Comparison of ENCODE assay signal across 13 cellular contexts in the genomic region with DNA sequence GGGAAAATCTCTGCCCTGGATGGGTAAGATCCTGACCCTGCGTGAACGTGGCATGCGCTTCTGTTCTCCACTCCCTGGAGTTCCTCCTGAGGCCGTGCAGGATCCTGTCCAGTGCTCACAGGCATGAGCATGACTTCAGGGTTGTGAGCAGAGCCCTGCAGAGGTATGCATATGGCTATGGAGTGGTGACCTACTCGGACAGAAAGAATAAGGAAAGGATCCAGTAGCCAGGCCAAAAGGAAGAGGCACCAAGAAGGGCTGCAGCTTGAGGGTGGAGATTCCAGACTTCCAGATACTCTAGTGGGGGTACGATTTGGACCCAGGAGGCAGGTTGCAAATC. TPM values are rescaled to one million over a fixed set of nuclear protein-coding genes. Genes with fewer than 3 reads are reported as not detected.
DNase-seq lines count a peak whose midpoint lies in the region; ATAC-seq, FAIRE-seq and TF ChIP-seq lines count a peak whose summit lies in the region.
"Had no signal": no experiment of that assay in that cellular context is flagged by ENCODE, and none has a peak within 500 bp of the region (broad histone marks: within the 10 kb centered on the region; RNA-seq: fewer than 3 reads in every experiment).

No MANE protein-coding gene starts in this region.

- no peak for TF ChIP-seq CTCF in CD4-positive, alpha-beta T cell (IDR thresholded peaks at IDR 0.05)
- TF ChIP-seq CTCF in OCI-LY1 (IDR thresholded peaks at IDR 0.05; ENCODE audit: low read length) (no peak), coronary artery (IDR thresholded peaks at IDR 0.05) (no peak), pancreas (IDR thresholded peaks at IDR 0.05) (no peak), D721Med (IDR thresholded peaks at IDR 0.05; ENCODE audit: insufficient read depth, missing control alignments) (no peak)

- 0 out of 2 replicates have a peak, but pooled peaks cover 8% of the 10 kb centered on the region for H3F3A ChIP-seq in OCI-LY1 (ENCODE audit: insufficient read depth, low read length)

- no peaks in the 10 kb centered on the region for H3K9me2 ChIP-seq in OCI-LY1 (ENCODE audit: low read depth, low read length)

- WGBS in pancreas, 2 donors, result 30 to 33% methylated on average over 6 of the region's 6 CpGs

- H3K4me1 ChIP-seq in OCI-LY1 (ENCODE audit: insufficient read depth, low read length, severe bottlenecking), result peaks cover 57% of the 10 kb centered on the region
- peaks cover 0 to 13% (median 0%) of the 10 kb centered on the region in 3 donors for H3K4me1 ChIP-seq in pancreas
- H3K4me1 ChIP-seq: SJCRH30 had no signal

- POLR2A ChIA-PET in CD4-positive, alpha-beta T cell (lab: Charles Lee), result interaction anchor here (0.9 to 5.4 kb wide), 12 partner anchors 10 to 116 kb away, joined by 3 to 99 read pairs (median 6); a partner anchor contains a TSS

- ATAC-seq in CD4-positive, alpha-beta T cell (ENCODE audit: poor library complexity), result no peak
- ATAC-seq in pancreas, result peak; percentile 41 to 50 (median 46)

- CTCF ChIA-PET in CD4-positive, alpha-beta T cell (lab: Charles Lee), result interaction anchor here (0.7 to 5.4 kb wide), 19 partner anchors 20 to 129 kb away, joined by 3 to 61 read pairs (median 4); a partner anchor contains a TSS

- DNase-seq in CD4-positive, alpha-beta T cell, result no peak
- DNase-seq in coronary artery (ENCODE audit: low spot score) (no peak), pancreas (peak in 1 of 6 donors; percentile 53), D721Med (ENCODE audit: insufficient read length, low spot score) (no peak), NCI-H748 (lab: John Stamatoyannopoulos, UW; ENCODE audit: unreplicated experiment) (no peak), OCI-M1 (lab: John Stamatoyannopoulos, UW) (no peak), mesenteric fat pad (ENCODE audit: low spot score) (no peak)

- H3K9me3 Mint-ChIP-seq in CD4-positive, alpha-beta T cell, result no peaks in the 10 kb centered on the region

- H3K4me3 ChIP-seq in OCI-LY1 (ENCODE audit: low read depth, low read length, poor library complexity, severe bottlenecking) (peak overlapping the region; percentile 16), coronary artery (peak overlapping the region; percentile 13), pancreas (no peak overlapping the region)
- H3K4me3 ChIP-seq: SJCRH30, tibial artery had no signal

- H3K4me1 Mint-ChIP-seq in CD4-positive, alpha-beta T cell (ENCODE audit: low read depth), result peaks cover 32% of the 10 kb centered on the region

- peak overlapping the region; percentile 29 for H3K27ac ChIP-seq in CD4-positive, alpha-beta T cell (ENCODE audit: low read depth, low read length)
- peak overlapping the region; percentile 100 for H3K27ac ChIP-seq in OCI-LY1 (ENCODE audit: low read depth, low read length, poor library complexity, severe bottlenecking)
- peak overlapping the region in 1 of 2 donors; percentile 38 for H3K27ac ChIP-seq in coronary artery
- H3K27ac ChIP-seq in pancreas, result no peak overlapping the region
- H3K27ac ChIP-seq: epithelial cell of prostate, SJCRH30, tibial artery had no signal

- H3K9ac ChIP-seq in OCI-LY1 (ENCODE audit: low read length), result peak overlapping the region; percentile 44; the same call in 1 of the 2 replicates

- no peak for FAIRE-seq in pancreas (lab: Jason Lieb, UNC)
- no peak for FAIRE-seq in D721Med (lab: Jason Lieb, UNC)
- FAIRE-seq: astrocyte had no signal

- H3K4me3 Mint-ChIP-seq in CD4-positive, alpha-beta T cell, result no peak overlapping the region

- H3K79me2 ChIP-seq in OCI-LY1 (ENCODE audit: insufficient read depth, low read length), result no peaks in the 10 kb centered on the region

- no peaks in the 10 kb centered on the region for H3K27me3 Mint-ChIP-seq in CD4-positive, alpha-beta T cell

- no peaks in the 10 kb centered on the region for H4K20me1 ChIP-seq in OCI-LY1 (ENCODE audit: insufficient read depth, low read length)

- H3K36me3 ChIP-seq in OCI-LY1 (ENCODE audit: insufficient read depth, low read length), result no peaks in the 10 kb centered on the region
- no peaks in the 10 kb centered on the region for H3K36me3 ChIP-seq in pancreas
- H3K36me3 ChIP-seq: SJCRH30, tibial artery had no signal

- peak overlapping the region; percentile 52 for H3K4me2 ChIP-seq in OCI-LY1 (ENCODE audit: low read length)

- no peaks in the 10 kb centered on the region for H3K27me3 ChIP-seq in CD4-positive, alpha-beta T cell (ENCODE audit: control insufficient read depth, insufficient read depth, low read length)
- H3K27me3 ChIP-seq in OCI-LY1 (ENCODE audit: insufficient read depth, low read length) (no peaks in the 10 kb centered on the region), pancreas (no peaks in the 10 kb centered on the region)
- H3K27me3 ChIP-seq: SJCRH30, tibial artery had no signal

- peak overlapping the region; percentile 65 for H3K27ac Mint-ChIP-seq in CD4-positive, alpha-beta T cell

- no peaks in the 10 kb centered on the region for H3K9me3 ChIP-seq in CD4-positive, alpha-beta T cell (ENCODE audit: control insufficient read depth, low read length)
- no peaks in the 10 kb centered on the region for H3K9me3 ChIP-seq in OCI-LY1 (ENCODE audit: low read length)
- no peaks in the 10 kb centered on the region for H3K9me3 ChIP-seq in pancreas
- H3K9me3 ChIP-seq: SJCRH30, tibial artery had no signal

- H3K36me3 Mint-ChIP-seq in CD4-positive, alpha-beta T cell (ENCODE audit: low read depth), result no peaks in the 10 kb centered on the region

- intact Hi-C loops in CD4-positive, alpha-beta T cell (cut with DNase I, micrococcal nuclease), result loop anchor here (5.0 kb wide), 2 partner anchors 102 to 133 kb away; a partner anchor contains a TSS
- intact Hi-C loops in pancreas (cut with DNase I), result loop anchor here in 2 of 3 donors (5.0 kb wide), 2 partner anchors 33 to 113 kb away; no protein-coding TSS in a partner anchor

- no peak overlapping the region for H2AFZ ChIP-seq in OCI-LY1 (ENCODE audit: low read length)

RNA-seq across cellular contexts. Expression of a gene that starts 20.8 kb away (rescaled TPM):
- 10 to 100 TPM; 42.7 to 46.1 TPM for total RNA-seq in CD4-positive, alpha-beta T cell
- total RNA-seq in pancreas, result under 1 TPM in 4 of 6 donors, not detected in 2; 0.21 to 0.81 (median 0.30) TPM
- under 1 TPM; 0.14 to 0.30 TPM for polyA plus RNA-seq in pancreas
- not detected for total RNA-seq in mesenteric fat pad
- total RNA-seq: astrocyte, Calu3 had no signal

RNA-seq across cellular contexts. Expression of a gene that starts 27.9 kb away (rescaled TPM):
- total RNA-seq in CD4-positive, alpha-beta T cell, result 10 to 100 TPM; 14.7 to 15.8 TPM
- total RNA-seq in pancreas (10 to 100 TPM in 3 of 6 donors, 1 to 10 TPM in 3; 7.8 to 25.5 (median 12.6) TPM), mesenteric fat pad (13.0 TPM)
- 10 to 100 TPM; 15.9 to 17.7 TPM for polyA plus RNA-seq in pancreas

RNA-seq across cellular contexts. Expression of a gene that starts 40.0 kb away (rescaled TPM):
- total RNA-seq in CD4-positive, alpha-beta T cell, result under 1 TPM; 0.38 to 0.67 TPM
- total RNA-seq in pancreas, result 10 to 100 TPM; 50.0 to 75.2 (median 61.3) TPM
- polyA plus RNA-seq in pancreas, result 10 to 100 TPM; 74.2 to 82.1 TPM
- total RNA-seq in mesenteric fat pad, result 161 TPM

RNA-seq across cellular contexts. Expression of a gene that starts 46.5 kb away (rescaled TPM):
- 10 to 100 TPM; 84.8 to 87.7 TPM for total RNA-seq in CD4-positive, alpha-beta T cell
- 1 to 10 TPM; 1.7 to 4.1 (median 2.3) TPM for total RNA-seq in pancreas
- polyA plus RNA-seq in pancreas, result 1 to 10 TPM; 3.2 to 7.5 TPM
- total RNA-seq in mesenteric fat pad, result 5.8 TPM

RNA-seq across cellular contexts. Expression of a gene that starts 48.6 kb away (rescaled TPM):
- total RNA-seq in CD4-positive, alpha-beta T cell, result 1 to 10 TPM; 1.1 to 2.0 TPM
- total RNA-seq in pancreas, result 10 to 100 TPM; 21.0 to 56.3 (median 37.8) TPM
- 10 to 100 TPM; 42.7 to 87.8 TPM for polyA plus RNA-seq in pancreas
- total RNA-seq in mesenteric fat pad, result 3.3 TPM
- total RNA-seq: SJCRH30 had no signal

Comparison
In these comparisons a context has a peak if more than half of its experiments do, and no peak if none do; other contexts are left out.
1. H3K27ac ChIP-seq: peak in CD4-positive, alpha-beta T cell (single experiment) and OCI-LY1 (single experiment); none in pancreas (0 of 4).
2. H3K4me3 ChIP-seq: peak in OCI-LY1 (single experiment) and coronary artery (single experiment); none in pancreas (0 of 4).
3. RNA of a gene that starts 20.8 kb away (total RNA-seq): 42.7 to 46.1 TPM in CD4-positive, alpha-beta T cell; 0.21 to 0.81 TPM in pancreas and not detected in mesenteric fat pad (single experiment); every median in the first group is over 10 times any median in the second.
4. RNA of a gene that starts 40.0 kb away (total RNA-seq): 161 TPM in mesenteric fat pad (single experiment) and 50.0 to 75.2 TPM in pancreas; 0.38 to 0.67 TPM in CD4-positive, alpha-beta T cell; every median in the first group is over 10 times any median in the second.